ENCODE assay signal across 3 cellular contexts in genomic region chr10:5021624-5022288, GRCh38. TPM values are rescaled to one million over a fixed set of nuclear protein-coding genes. Genes with fewer than 3 reads are reported as not detected.
"Had no signal": no experiment of that assay in that cellular context is flagged by ENCODE, and none has a peak within 500 bp of the region (broad histone marks: within the 10 kb centered on the region; RNA-seq: fewer than 3 reads in every experiment).

No MANE protein-coding gene starts in this region.

RNA-seq across cellular contexts. Expression of gene AKR1C2, which starts 18.1 kb away (rescaled TPM):
- total RNA-seq: activated naive CD4-positive, alpha-beta T cell treated with anti-CD3 and anti-CD28 coated beads, Interleukin-2, amount 50 U/mL, for 72 hours; OCI-LY7; T-helper 17 cell had no signal

RNA-seq across cellular contexts. Expression of gene AKR1C1, which starts 58.5 kb away (rescaled TPM):
- total RNA-seq: OCI-LY7 had no signal
